7 cellular contexts compared by ENCODE assay signal in the genomic region with DNA sequence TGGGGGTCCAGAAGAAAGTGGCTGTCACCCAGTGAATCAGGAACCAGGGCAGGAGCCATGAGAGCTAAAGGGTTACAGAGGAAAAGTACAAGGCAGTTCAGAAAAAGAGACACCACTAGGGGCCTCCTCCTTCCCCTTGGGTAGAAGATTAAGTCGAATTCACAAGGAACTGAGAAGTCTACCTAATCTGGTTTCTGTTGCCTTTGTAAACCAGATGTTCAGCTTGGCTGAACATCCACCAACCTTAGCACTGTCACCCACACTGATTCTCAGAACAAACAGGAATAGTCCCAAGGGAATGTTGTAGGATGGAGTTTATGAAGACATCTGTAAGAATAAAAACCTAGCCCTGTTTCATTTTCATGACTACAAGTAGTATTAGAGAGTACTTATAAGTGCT.
DNase-seq lines count a peak whose midpoint lies in the region; ATAC-seq and TF ChIP-seq lines count a peak whose summit lies in the region.

No MANE protein-coding gene starts in this region.

- H3K27me3 ChIP-seq in Karpas-422 (ENCODE audit: low read length): no peaks in the 10 kb centered on the region; the same call in 1 of the 2 replicates
- H3K27me3 ChIP-seq in ovary: no peaks in the 10 kb centered on the region
- no peaks in the 10 kb centered on the region for H3K27me3 ChIP-seq in uterus

- TF ChIP-seq POLR2A in ovary (IDR thresholded peaks at IDR 0.05): no peak
- TF ChIP-seq POLR2A in uterus (IDR thresholded peaks at IDR 0.05): no peak

- no peaks in the 10 kb centered on the region for H3K9me3 Mint-ChIP-seq in naive B cell
- no peaks in the 10 kb centered on the region for H3K9me3 Mint-ChIP-seq in activated CD4-positive, alpha-beta T cell treated with anti-CD3 and anti-CD28 coated beads, Interleukin-2, amount 10 ng/mL, durations not matched to agents 7 days and 5 days

- intact Hi-C loops in ovary (cut with DNase I): no loop called here
- intact Hi-C loops in uterus (cut with DNase I; ENCODE audit: low total_unique reads): no loop called here

- H3K4me2 ChIP-seq in Karpas-422 (ENCODE audit: low read depth, low read length, poor library complexity, severe bottlenecking): no peak overlapping the region

- no peak overlapping the region for H3K4me3 ChIP-seq in Karpas-422 (ENCODE audit: low read length)
- no peak overlapping the region for H3K4me3 ChIP-seq in ovary
- H3K4me3 ChIP-seq in uterus: no peak overlapping the region

- TF ChIP-seq CTCF in ovary (IDR thresholded peaks at IDR 0.05): no peak
- TF ChIP-seq CTCF in uterus (IDR thresholded peaks at IDR 0.05): no peak

- H3K27ac ChIP-seq in Karpas-422 (ENCODE audit: low read length) (no peak overlapping the region), ovary (no peak overlapping the region), uterus (no peak overlapping the region)

- H4K20me1 ChIP-seq in Karpas-422 (ENCODE audit: insufficient read depth, low read depth, low read length): no peaks in the 10 kb centered on the region

- no peak for TF ChIP-seq EP300 in ovary (IDR thresholded peaks at IDR 0.05)

- WGBS in ovary, 3 donors: 32 to 42% (median 38%) methylated on average over 1 of the region's 1 CpG

- H2AFZ ChIP-seq in Karpas-422 (ENCODE audit: low read length): no peak overlapping the region

- H3K9me3 ChIP-seq in Karpas-422 (ENCODE audit: low read length) (no peaks in the 10 kb centered on the region), ovary (no peaks in the 10 kb centered on the region), uterus (no peaks in the 10 kb centered on the region)

- H3K4me3 Mint-ChIP-seq in naive B cell: peak overlapping the region in 5 of 8 donors; percentile 23 to 84 (median 30)
- H3K4me3 Mint-ChIP-seq in activated CD4-positive, alpha-beta T cell treated with anti-CD3 and anti-CD28 coated beads, Interleukin-2, amount 10 ng/mL, durations not matched to agents 7 days and 5 days: no peak overlapping the region

- CTCF ChIA-PET in activated CD4-positive, alpha-beta T cell treated with anti-CD3 and anti-CD28 coated beads, Interleukin-2, amount 10 ng/mL, durations not matched to agents 7 days and 5 days (lab: Charles Lee): interaction anchor here (2.2 kb wide), 1 partner anchor 12 kb away, joined by 4 read pairs; no protein-coding TSS in a partner anchor

- POLR2A ChIA-PET in activated CD4-positive, alpha-beta T cell treated with anti-CD3 and anti-CD28 coated beads, Interleukin-2, amount 10 ng/mL, durations not matched to agents 7 days and 5 days (lab: Charles Lee): no interaction called here

- ATAC-seq in GM18907 (IDR thresholded peaks at IDR 0.05; ENCODE audit: unreplicated experiment): peak; percentile 98
- peak; percentile 97 for ATAC-seq in HG02588 (IDR thresholded peaks at IDR 0.05; ENCODE audit: unreplicated experiment)
- ATAC-seq in naive B cell (ENCODE audit: low read depth in 2 of 2): peak; percentile 99

- H3K27ac Mint-ChIP-seq in naive B cell: peak overlapping the region in 5 of 6 donors; percentile 6 to 90 (median 55)
- no peak overlapping the region for H3K27ac Mint-ChIP-seq in activated CD4-positive, alpha-beta T cell treated with anti-CD3 and anti-CD28 coated beads, Interleukin-2, amount 10 ng/mL, durations not matched to agents 7 days and 5 days

- H3K4me1 ChIP-seq in Karpas-422 (ENCODE audit: low read length) (peaks cover 4% of the 10 kb centered on the region; the same call in 1 of the 2 replicates), ovary (ENCODE audit: insufficient read depth) (no peaks in the 10 kb centered on the region), uterus (no peaks in the 10 kb centered on the region)

- no peaks in the 10 kb centered on the region for H3K9me2 ChIP-seq in Karpas-422 (replicated peaks; ENCODE audit: insufficient read depth, low read length)

- DNase-seq in Karpas-422: peak; percentile 46
- DNase-seq in naive B cell: peak; percentile 47
- no peak for DNase-seq in ovary
- DNase-seq in uterus: no peak
- DNase-seq in activated CD4-positive, alpha-beta T cell treated with anti-CD3 and anti-CD28 coated beads, Interleukin-2, amount 10 ng/mL, durations not matched to agents 7 days and 5 days: no peak

- H3K9ac ChIP-seq in Karpas-422 (ENCODE audit: low read length): no peak overlapping the region

- peaks cover 18 to 23% (median 21%) of the 10 kb centered on the region in 3 donors for H3K4me1 Mint-ChIP-seq in naive B cell
- H3K4me1 Mint-ChIP-seq in activated CD4-positive, alpha-beta T cell treated with anti-CD3 and anti-CD28 coated beads, Interleukin-2, amount 10 ng/mL, durations not matched to agents 7 days and 5 days: peaks cover under 1% of the 10 kb centered on the region

- H3K27me3 Mint-ChIP-seq in naive B cell: no peaks in the 10 kb centered on the region
- no peaks in the 10 kb centered on the region for H3K27me3 Mint-ChIP-seq in activated CD4-positive, alpha-beta T cell treated with anti-CD3 and anti-CD28 coated beads, Interleukin-2, amount 10 ng/mL, durations not matched to agents 7 days and 5 days

- no peaks in the 10 kb centered on the region for H3K79me2 ChIP-seq in Karpas-422 (ENCODE audit: low read length)

- H3K36me3 ChIP-seq in Karpas-422 (ENCODE audit: insufficient read depth, low read length) (no peaks in the 10 kb centered on the region), ovary (no peaks in the 10 kb centered on the region), uterus (no peaks in the 10 kb centered on the region)

- no peaks in the 10 kb centered on the region for H3K36me3 Mint-ChIP-seq in naive B cell
- H3K36me3 Mint-ChIP-seq in activated CD4-positive, alpha-beta T cell treated with anti-CD3 and anti-CD28 coated beads, Interleukin-2, amount 10 ng/mL, durations not matched to agents 7 days and 5 days (ENCODE audit: low read depth): peaks cover 2% of the 10 kb centered on the region

Comparison
In these comparisons a context has a peak if more than half of its experiments do, and no peak if none do; other contexts are left out.
1. DNase-seq: peak in Karpas-422 (single experiment) and naive B cell (single experiment); none in ovary (0 of 5), uterus (0 of 2) and activated CD4-positive, alpha-beta T cell treated with anti-CD3 and anti-CD28 coated beads, Interleukin-2, amount 10 ng/mL, durations not matched to agents 7 days and 5 days (single experiment).
2. Peak in every context shown above with its lines, with median percentiles within 50 percentile points of each other: ATAC-seq.